8 cellular contexts compared by ENCODE assay signal in genomic region chr7:140175221-140176218, GRCh38. TPM values are rescaled to one million over a fixed set of nuclear protein-coding genes. Genes with fewer than 3 reads are reported as not detected.
DNase-seq lines count a peak whose midpoint lies in the region; ATAC-seq and TF ChIP-seq lines count a peak whose summit lies in the region.

No MANE protein-coding gene starts in this region.

- DNase-seq in HCEC 1CT, result peak; percentile 95
- DNase-seq in MM.1S, result peak; percentile 97
- peak; percentile 90 for DNase-seq in SHP77 treated with DMSO at 0.1 percent for 48 hours (lab: John Stamatoyannopoulos, UW)
- DNase-seq in activated gamma-delta T cell treated with Interleukin-2 at 50 U/mL for 16 hours, result peak; percentile 91
- peak; percentile 90 to 97 for DNase-seq in foreskin fibroblast
- peak; percentile 94 to 98 for DNase-seq in stimulated activated naive CD8-positive, alpha-beta T cell treated with anti-CD3 and anti-CD28 coated beads, Interleukin-15, amount 100 ng/mL, for 72 hours

- peak overlapping the region; percentile 47; the same call in 1 of the 2 replicates for H3K27ac ChIP-seq in MM.1S (ENCODE audit: low read length)
- H3K27ac ChIP-seq in neural cell (ENCODE audit: low read length), result peak overlapping the region; percentile 31

- H3K27me3 Mint-ChIP-seq in stimulated activated naive CD8-positive, alpha-beta T cell treated with anti-CD3 and anti-CD28 coated beads, Interleukin-15, amount 100 ng/mL, for 72 hours, result peaks cover 8% of the 10 kb centered on the region

- H3K27me3 ChIP-seq in MM.1S (replicated peaks; ENCODE audit: insufficient read depth, low read length) (peaks cover 17% of the 10 kb centered on the region), neural cell (ENCODE audit: insufficient read depth, low read depth, low read length) (peaks cover 5% of the 10 kb centered on the region)

- peak overlapping the region; percentile 77 for H3K4me2 ChIP-seq in MM.1S (ENCODE audit: low read depth, low read length)
- H3K4me2 ChIP-seq in neural cell (ENCODE audit: low read length), result peak overlapping the region; percentile 76

- peaks cover 17% of the 10 kb centered on the region for H3F3A ChIP-seq in MM.1S (ENCODE audit: insufficient read depth, low read length)
- H3F3A ChIP-seq in neural cell (ENCODE audit: insufficient read depth, low read length, poor library complexity, severe bottlenecking), result no peaks in the 10 kb centered on the region

- H3K9me3 ChIP-seq in ES-I3 (ENCODE audit: control insufficient read depth, insufficient read depth, low read length) (no peaks in the 10 kb centered on the region), MM.1S (replicated peaks; ENCODE audit: insufficient read depth, low read length) (no peaks in the 10 kb centered on the region), neural cell (ENCODE audit: low read length) (no peaks in the 10 kb centered on the region)

- TF ChIP-seq CTCF in MM.1S (IDR thresholded peaks at IDR 0.05; ENCODE audit: low read length) (peak; percentile 94), foreskin fibroblast (IDR thresholded peaks at IDR 0.05; ENCODE audit: low read depth, low read length) (peak; percentile 80), neural cell (IDR thresholded peaks at IDR 0.05; ENCODE audit: poor library complexity, severe bottlenecking) (peak; percentile 87)

- H3K4me1 ChIP-seq in ES-I3 (ENCODE audit: insufficient read depth, low read length) (no peaks in the 10 kb centered on the region; the same call in none of the 2 replicates), MM.1S (ENCODE audit: low read length) (no peaks in the 10 kb centered on the region)

- H3K9me3 Mint-ChIP-seq in stimulated activated naive CD8-positive, alpha-beta T cell treated with anti-CD3 and anti-CD28 coated beads, Interleukin-15, amount 100 ng/mL, for 72 hours, result peaks cover 0 to 7% of the 10 kb centered on the region in 2 donors

- H3K9me2 ChIP-seq in MM.1S (replicated peaks; ENCODE audit: insufficient read depth, low read length) (no peaks in the 10 kb centered on the region), neural cell (ENCODE audit: insufficient read depth, low read length) (no peaks in the 10 kb centered on the region)

- H3K27ac Mint-ChIP-seq in stimulated activated naive CD8-positive, alpha-beta T cell treated with anti-CD3 and anti-CD28 coated beads, Interleukin-15, amount 100 ng/mL, for 72 hours, result peak overlapping the region; percentile 83 to 97

- no peak for TF ChIP-seq EP300 in neural cell (conservative IDR thresholded peaks at IDR 0.05; ENCODE audit: poor library complexity, severe bottlenecking)

- ATAC-seq in stimulated activated naive CD8-positive, alpha-beta T cell treated with anti-CD3 and anti-CD28 coated beads, Interleukin-15, amount 100 ng/mL, for 72 hours, result peak; percentile 81

- H3K79me2 ChIP-seq in MM.1S (ENCODE audit: low read length) (peaks cover under 1% of the 10 kb centered on the region; the same call in 1 of the 2 replicates), neural cell (replicated peaks; ENCODE audit: insufficient read depth, low read length) (peaks cover 24% of the 10 kb centered on the region)

- H2AFZ ChIP-seq in MM.1S (ENCODE audit: low read length) (peak overlapping the region; percentile 89), neural cell (ENCODE audit: low read depth, low read length) (no peak overlapping the region)

- peak; percentile 77 for TF ChIP-seq RAD21 in neural cell (conservative IDR thresholded peaks at IDR 0.05)

- H4K20me1 ChIP-seq in MM.1S (ENCODE audit: insufficient read depth, low read length) (no peaks in the 10 kb centered on the region), neural cell (ENCODE audit: insufficient read depth) (no peaks in the 10 kb centered on the region)

- peak overlapping the region; percentile 86 to 89 for H3K4me3 Mint-ChIP-seq in stimulated activated naive CD8-positive, alpha-beta T cell treated with anti-CD3 and anti-CD28 coated beads, Interleukin-15, amount 100 ng/mL, for 72 hours

- H3K9ac ChIP-seq in ES-I3 (ENCODE audit: low read depth, low read length) (peak overlapping the region; percentile 89), MM.1S (ENCODE audit: low read length) (peak overlapping the region; percentile 59), neural cell (ENCODE audit: low read length) (peak overlapping the region; percentile 57)

- peaks cover 45% of the 10 kb centered on the region for H3K4me1 Mint-ChIP-seq in stimulated activated naive CD8-positive, alpha-beta T cell treated with anti-CD3 and anti-CD28 coated beads, Interleukin-15, amount 100 ng/mL, for 72 hours

- peak overlapping the region; percentile 81 for H3K4me3 ChIP-seq in MM.1S (ENCODE audit: low read length)
- peak overlapping the region; percentile 64 to 85 for H3K4me3 ChIP-seq in foreskin fibroblast (ENCODE audit: low read depth in 1 of 2, low read length in 2 of 2)
- H3K4me3 ChIP-seq in neural cell (ENCODE audit: low read length), result peak overlapping the region; percentile 87

- no peaks in the 10 kb centered on the region for H3K36me3 ChIP-seq in ES-I3 (ENCODE audit: insufficient read depth, low read length)
- no peaks in the 10 kb centered on the region for H3K36me3 ChIP-seq in MM.1S (replicated peaks; ENCODE audit: insufficient read depth, low read length)
- no peaks in the 10 kb centered on the region for H3K36me3 ChIP-seq in neural cell (ENCODE audit: insufficient read depth, low read length)

TF ChIP-seq in neural cell, 6 proteins besides CTCF, POLR2A, EP300 and RAD21:
- TF ChIP-seq MXI1 (conservative IDR thresholded peaks at IDR 0.05; ENCODE audit: poor library complexity, severe bottlenecking), result peak; percentile 73
- TF ChIP-seq POLR2AphosphoS5 (IDR thresholded peaks at IDR 0.05), result peak; percentile 48
- TF ChIP-seq EZH2 (IDR thresholded peaks at IDR 0.05; ENCODE audit: borderline replicate concordance, insufficient read depth, low read length, poor library complexity, severe bottlenecking), result no peak
- TF ChIP-seq SMC3 (conservative IDR thresholded peaks at IDR 0.05; ENCODE audit: poor library complexity), result peak; percentile 75
TF ChIP-seq in neural cell: peak in this region for 3.

RNA-seq across cellular contexts. Expression of gene KDM7A, which starts 1.3 kb away (rescaled TPM):
- polyA plus RNA-seq in neural cell, result 6.4 and 8.2 TPM in 2 replicates
- 22.9 and 24.0 TPM in 2 replicates for polyA minus RNA-seq in neural cell

Comparison
In these comparisons a context has a peak if more than half of its experiments do, and no peak if none do; other contexts are left out.
1. Peak in every context shown above with its lines: DNase-seq, ATAC-seq, H3K4me3 ChIP-seq and H3K27ac ChIP-seq.